1 cellular context compared by ENCODE assay signal in the genomic region with DNA sequence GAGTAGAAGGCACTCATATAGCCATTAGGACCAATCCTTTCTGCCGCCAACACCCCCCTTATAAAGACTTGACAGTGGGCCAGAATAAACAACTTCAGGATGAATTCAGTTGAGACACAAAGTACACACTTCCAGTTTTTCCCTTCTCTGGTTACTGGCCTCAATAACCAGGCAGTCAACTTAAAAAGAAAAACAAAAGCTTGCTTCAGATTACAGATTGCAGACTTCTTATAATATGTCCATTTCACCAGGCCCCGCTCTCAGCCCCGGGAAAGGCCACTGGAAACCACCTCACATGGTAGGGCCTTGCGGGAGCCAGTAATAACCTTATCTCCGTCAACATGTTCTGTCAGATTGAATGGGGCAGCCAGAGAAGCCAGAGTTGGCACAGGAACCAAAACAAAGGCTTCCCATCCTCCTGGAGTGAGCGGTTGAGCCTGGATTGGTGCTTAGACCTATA.
TF ChIP-seq lines count a peak whose summit lies in the region.

No MANE protein-coding gene starts in this region.

TF ChIP-seq in HEK293, 187 proteins besides CTCF, POLR2A, EP300 and RAD21 (continued from another document and continues in another):
- TF ChIP-seq, protein P1, sequence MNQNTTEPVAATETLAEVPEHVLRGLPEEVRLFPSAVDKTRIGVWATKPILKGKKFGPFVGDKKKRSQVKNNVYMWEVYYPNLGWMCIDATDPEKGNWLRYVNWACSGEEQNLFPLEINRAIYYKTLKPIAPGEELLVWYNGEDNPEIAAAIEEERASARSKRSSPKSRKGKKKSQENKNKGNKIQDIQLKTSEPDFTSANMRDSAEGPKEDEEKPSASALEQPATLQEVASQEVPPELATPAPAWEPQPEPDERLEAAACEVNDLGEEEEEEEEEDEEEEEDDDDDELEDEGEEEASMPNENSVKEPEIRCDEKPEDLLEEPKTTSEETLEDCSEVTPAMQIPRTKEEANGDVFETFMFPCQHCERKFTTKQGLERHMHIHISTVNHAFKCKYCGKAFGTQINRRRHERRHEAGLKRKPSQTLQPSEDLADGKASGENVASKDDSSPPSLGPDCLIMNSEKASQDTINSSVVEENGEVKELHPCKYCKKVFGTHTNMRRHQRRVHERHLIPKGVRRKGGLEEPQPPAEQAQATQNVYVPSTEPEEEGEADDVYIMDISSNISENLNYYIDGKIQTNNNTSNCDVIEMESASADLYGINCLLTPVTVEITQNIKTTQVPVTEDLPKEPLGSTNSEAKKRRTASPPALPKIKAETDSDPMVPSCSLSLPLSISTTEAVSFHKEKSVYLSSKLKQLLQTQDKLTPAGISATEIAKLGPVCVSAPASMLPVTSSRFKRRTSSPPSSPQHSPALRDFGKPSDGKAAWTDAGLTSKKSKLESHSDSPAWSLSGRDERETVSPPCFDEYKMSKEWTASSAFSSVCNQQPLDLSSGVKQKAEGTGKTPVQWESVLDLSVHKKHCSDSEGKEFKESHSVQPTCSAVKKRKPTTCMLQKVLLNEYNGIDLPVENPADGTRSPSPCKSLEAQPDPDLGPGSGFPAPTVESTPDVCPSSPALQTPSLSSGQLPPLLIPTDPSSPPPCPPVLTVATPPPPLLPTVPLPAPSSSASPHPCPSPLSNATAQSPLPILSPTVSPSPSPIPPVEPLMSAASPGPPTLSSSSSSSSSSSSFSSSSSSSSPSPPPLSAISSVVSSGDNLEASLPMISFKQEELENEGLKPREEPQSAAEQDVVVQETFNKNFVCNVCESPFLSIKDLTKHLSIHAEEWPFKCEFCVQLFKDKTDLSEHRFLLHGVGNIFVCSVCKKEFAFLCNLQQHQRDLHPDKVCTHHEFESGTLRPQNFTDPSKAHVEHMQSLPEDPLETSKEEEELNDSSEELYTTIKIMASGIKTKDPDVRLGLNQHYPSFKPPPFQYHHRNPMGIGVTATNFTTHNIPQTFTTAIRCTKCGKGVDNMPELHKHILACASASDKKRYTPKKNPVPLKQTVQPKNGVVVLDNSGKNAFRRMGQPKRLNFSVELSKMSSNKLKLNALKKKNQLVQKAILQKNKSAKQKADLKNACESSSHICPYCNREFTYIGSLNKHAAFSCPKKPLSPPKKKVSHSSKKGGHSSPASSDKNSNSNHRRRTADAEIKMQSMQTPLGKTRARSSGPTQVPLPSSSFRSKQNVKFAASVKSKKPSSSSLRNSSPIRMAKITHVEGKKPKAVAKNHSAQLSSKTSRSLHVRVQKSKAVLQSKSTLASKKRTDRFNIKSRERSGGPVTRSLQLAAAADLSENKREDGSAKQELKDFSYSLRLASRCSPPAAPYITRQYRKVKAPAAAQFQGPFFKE (tag by site-specific recombination; IDR thresholded peaks at IDR 0.05; ENCODE audit: borderline replicate concordance) = no peak
- TF ChIP-seq IKZF3 (tag by site-specific recombination; IDR thresholded peaks at IDR 0.05) = peak; percentile 73
- TF ChIP-seq ZNF747 (tag by site-specific recombination; IDR thresholded peaks at IDR 0.05) = no peak
- TF ChIP-seq ZBTB20 (tag by site-specific recombination; IDR thresholded peaks at IDR 0.05) = peak; percentile 51
- TF ChIP-seq KLF10 (tag by site-specific recombination; IDR thresholded peaks at IDR 0.05) = 0 out of 2 replicates have a peak, but pooled peaks have one; percentile 19
- peak; percentile 15; the same call in 1 of the 2 replicates for TF ChIP-seq TSHZ1 (tag by site-specific recombination; IDR thresholded peaks at IDR 0.05; ENCODE audit: borderline replicate concordance)
- no peak for TF ChIP-seq ZNF10 (tag by site-specific recombination; IDR thresholded peaks at IDR 0.05)
- no peak for TF ChIP-seq ZNF558 (tag by site-specific recombination; IDR thresholded peaks at IDR 0.05)
- TF ChIP-seq ZNF311 (tag by site-specific recombination; IDR thresholded peaks at IDR 0.05; ENCODE audit: borderline replicate concordance) = no peak
- TF ChIP-seq, protein P2, sequence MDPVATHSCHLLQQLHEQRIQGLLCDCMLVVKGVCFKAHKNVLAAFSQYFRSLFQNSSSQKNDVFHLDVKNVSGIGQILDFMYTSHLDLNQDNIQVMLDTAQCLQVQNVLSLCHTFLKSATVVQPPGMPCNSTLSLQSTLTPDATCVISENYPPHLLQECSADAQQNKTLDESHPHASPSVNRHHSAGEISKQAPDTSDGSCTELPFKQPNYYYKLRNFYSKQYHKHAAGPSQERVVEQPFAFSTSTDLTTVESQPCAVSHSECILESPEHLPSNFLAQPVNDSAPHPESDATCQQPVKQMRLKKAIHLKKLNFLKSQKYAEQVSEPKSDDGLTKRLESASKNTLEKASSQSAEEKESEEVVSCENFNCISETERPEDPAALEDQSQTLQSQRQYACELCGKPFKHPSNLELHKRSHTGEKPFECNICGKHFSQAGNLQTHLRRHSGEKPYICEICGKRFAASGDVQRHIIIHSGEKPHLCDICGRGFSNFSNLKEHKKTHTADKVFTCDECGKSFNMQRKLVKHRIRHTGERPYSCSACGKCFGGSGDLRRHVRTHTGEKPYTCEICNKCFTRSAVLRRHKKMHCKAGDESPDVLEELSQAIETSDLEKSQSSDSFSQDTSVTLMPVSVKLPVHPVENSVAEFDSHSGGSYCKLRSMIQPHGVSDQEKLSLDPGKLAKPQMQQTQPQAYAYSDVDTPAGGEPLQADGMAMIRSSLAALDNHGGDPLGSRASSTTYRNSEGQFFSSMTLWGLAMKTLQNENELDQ (tag by site-specific recombination; IDR thresholded peaks at IDR 0.05; ENCODE audit: low read depth) = no peak
- TF ChIP-seq, protein P3, sequence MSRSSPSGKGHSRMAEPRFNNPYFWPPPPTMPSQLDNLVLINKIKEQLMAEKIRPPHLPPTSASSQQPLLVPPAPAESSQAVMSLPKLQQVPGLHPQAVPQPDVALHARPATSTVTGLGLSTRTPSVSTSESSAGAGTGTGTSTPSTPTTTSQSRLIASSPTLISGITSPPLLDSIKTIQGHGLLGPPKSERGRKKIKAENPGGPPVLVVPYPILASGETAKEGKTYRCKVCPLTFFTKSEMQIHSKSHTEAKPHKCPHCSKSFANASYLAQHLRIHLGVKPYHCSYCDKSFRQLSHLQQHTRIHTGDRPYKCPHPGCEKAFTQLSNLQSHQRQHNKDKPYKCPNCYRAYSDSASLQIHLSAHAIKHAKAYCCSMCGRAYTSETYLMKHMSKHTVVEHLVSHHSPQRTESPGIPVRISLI (tag by site-specific recombination; IDR thresholded peaks at IDR 0.05) = no peak
- no peak for TF ChIP-seq ZNF521 (tag by site-specific recombination; IDR thresholded peaks at IDR 0.05)
- no peak for TF ChIP-seq ZNF830 (tag by site-specific recombination; IDR thresholded peaks at IDR 0.05; ENCODE audit: low read depth)
- TF ChIP-seq ZNF548 (tag by site-specific recombination; IDR thresholded peaks at IDR 0.05) = no peak
- no peak for TF ChIP-seq ZSCAN16 (tag by site-specific recombination; IDR thresholded peaks at IDR 0.05)
- TF ChIP-seq ZNF341 (tag by site-specific recombination; IDR thresholded peaks at IDR 0.05; ENCODE audit: low read depth) = peak; percentile 77
- no peak for TF ChIP-seq SALL2 (tag by site-specific recombination; IDR thresholded peaks at IDR 0.05; ENCODE audit: borderline replicate concordance)
- TF ChIP-seq WT1 (tag by site-specific recombination; IDR thresholded peaks at IDR 0.05) = peak; percentile 70
- TF ChIP-seq HOXD13 (CRISPR knock-in tag; IDR thresholded peaks at IDR 0.05; ENCODE audit: borderline replicate concordance) = no peak
- no peak for TF ChIP-seq ZNF792 (tag by site-specific recombination; IDR thresholded peaks at IDR 0.05)
- peak; percentile 78 for TF ChIP-seq ZBTB44 (tag by site-specific recombination; IDR thresholded peaks at IDR 0.05)
- TF ChIP-seq ZNF791 (tag by site-specific recombination; IDR thresholded peaks at IDR 0.05) = no peak
- TF ChIP-seq GFI1B (tag by site-specific recombination; IDR thresholded peaks at IDR 0.05) = no peak
- 0 out of 2 replicates have a peak, but pooled peaks have one; percentile 48 for TF ChIP-seq ZXDB (tag by site-specific recombination; IDR thresholded peaks at IDR 0.05)
- 0 out of 2 replicates have a peak, but pooled peaks have one; percentile 48 for TF ChIP-seq ZNF610 (tag by site-specific recombination; IDR thresholded peaks at IDR 0.05; ENCODE audit: borderline replicate concordance)
- TF ChIP-seq ZNF324 (tag by site-specific recombination; IDR thresholded peaks at IDR 0.05) = no peak
- TF ChIP-seq, protein P4, sequence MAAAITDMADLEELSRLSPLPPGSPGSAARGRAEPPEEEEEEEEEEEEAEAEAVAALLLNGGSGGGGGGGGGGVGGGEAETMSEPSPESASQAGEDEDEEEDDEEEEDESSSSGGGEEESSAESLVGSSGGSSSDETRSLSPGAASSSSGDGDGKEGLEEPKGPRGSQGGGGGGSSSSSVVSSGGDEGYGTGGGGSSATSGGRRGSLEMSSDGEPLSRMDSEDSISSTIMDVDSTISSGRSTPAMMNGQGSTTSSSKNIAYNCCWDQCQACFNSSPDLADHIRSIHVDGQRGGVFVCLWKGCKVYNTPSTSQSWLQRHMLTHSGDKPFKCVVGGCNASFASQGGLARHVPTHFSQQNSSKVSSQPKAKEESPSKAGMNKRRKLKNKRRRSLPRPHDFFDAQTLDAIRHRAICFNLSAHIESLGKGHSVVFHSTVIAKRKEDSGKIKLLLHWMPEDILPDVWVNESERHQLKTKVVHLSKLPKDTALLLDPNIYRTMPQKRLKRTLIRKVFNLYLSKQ (tag by site-specific recombination; IDR thresholded peaks at IDR 0.05; ENCODE audit: borderline replicate concordance) = no peak
- TF ChIP-seq FEZF1 (tag by site-specific recombination; IDR thresholded peaks at IDR 0.05) = peak; percentile 82
- peak; percentile 69 for TF ChIP-seq ZSCAN30 (tag by site-specific recombination; IDR thresholded peaks at IDR 0.05)
- no peak for TF ChIP-seq ZNF670 (tag by site-specific recombination; IDR thresholded peaks at IDR 0.05; ENCODE audit: low read depth)
- no peak for TF ChIP-seq ZNF639 (tag by site-specific recombination; IDR thresholded peaks at IDR 0.05)
- TF ChIP-seq, protein P5, sequence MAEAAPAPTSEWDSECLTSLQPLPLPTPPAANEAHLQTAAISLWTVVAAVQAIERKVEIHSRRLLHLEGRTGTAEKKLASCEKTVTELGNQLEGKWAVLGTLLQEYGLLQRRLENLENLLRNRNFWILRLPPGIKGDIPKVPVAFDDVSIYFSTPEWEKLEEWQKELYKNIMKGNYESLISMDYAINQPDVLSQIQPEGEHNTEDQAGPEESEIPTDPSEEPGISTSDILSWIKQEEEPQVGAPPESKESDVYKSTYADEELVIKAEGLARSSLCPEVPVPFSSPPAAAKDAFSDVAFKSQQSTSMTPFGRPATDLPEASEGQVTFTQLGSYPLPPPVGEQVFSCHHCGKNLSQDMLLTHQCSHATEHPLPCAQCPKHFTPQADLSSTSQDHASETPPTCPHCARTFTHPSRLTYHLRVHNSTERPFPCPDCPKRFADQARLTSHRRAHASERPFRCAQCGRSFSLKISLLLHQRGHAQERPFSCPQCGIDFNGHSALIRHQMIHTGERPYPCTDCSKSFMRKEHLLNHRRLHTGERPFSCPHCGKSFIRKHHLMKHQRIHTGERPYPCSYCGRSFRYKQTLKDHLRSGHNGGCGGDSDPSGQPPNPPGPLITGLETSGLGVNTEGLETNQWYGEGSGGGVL (tag by site-specific recombination; IDR thresholded peaks at IDR 0.05) = no peak
- TF ChIP-seq ZNF626 (tag by site-specific recombination; IDR thresholded peaks at IDR 0.05) = no peak
- no peak for TF ChIP-seq HOXC10 (CRISPR knock-in tag; IDR thresholded peaks at IDR 0.05)
- TF ChIP-seq ZNF132 (tag by site-specific recombination; IDR thresholded peaks at IDR 0.05; ENCODE audit: borderline replicate concordance) = no peak
- no peak for TF ChIP-seq ZFP37 (tag by site-specific recombination; IDR thresholded peaks at IDR 0.05)
- TF ChIP-seq ZNF510 (tag by site-specific recombination; IDR thresholded peaks at IDR 0.05; ENCODE audit: insufficient replicate concordance) = no peak
- TF ChIP-seq ZNF561 (tag by site-specific recombination; IDR thresholded peaks at IDR 0.05; ENCODE audit: borderline replicate concordance) = peak; percentile 63; the same call in 1 of the 2 replicates
- TF ChIP-seq ZNF658 (tag by site-specific recombination; IDR thresholded peaks at IDR 0.05) = no peak
